ENCODE assay signal across 18 cellular contexts in the genomic region with DNA sequence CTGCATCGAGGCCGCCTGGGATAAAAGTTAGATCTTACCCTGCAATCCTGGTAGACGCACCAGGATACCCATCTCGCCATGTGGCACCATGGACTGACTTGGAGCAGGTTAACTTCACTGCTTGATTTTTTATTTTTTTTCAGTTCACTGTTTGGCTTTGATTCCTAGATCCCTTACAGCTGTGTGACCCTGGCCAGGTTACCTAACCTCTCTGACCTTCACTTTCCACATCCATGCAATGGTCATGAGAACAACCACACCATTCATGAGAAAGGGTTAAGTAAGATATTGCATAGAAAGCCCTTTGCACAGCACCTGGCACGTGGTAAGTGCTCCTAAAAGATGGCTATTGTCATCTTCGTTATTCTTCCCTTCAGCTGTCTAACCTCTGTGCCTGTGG.
A peak's percentile ranks its signal among the peaks of the same experiment; 100 is the strongest.
DNase-seq lines count a peak whose midpoint lies in the region; ATAC-seq, FAIRE-seq and TF ChIP-seq lines count a peak whose summit lies in the region.
"Had no signal": no experiment of that assay in that cellular context is flagged by ENCODE, and none has a peak within 500 bp of the region (broad histone marks: within the 10 kb centered on the region; RNA-seq: fewer than 3 reads in every experiment).

No MANE protein-coding gene starts in this region.

- H3K4me3 Mint-ChIP-seq in mesothelial cell of epicardium, result no peak overlapping the region
- H3K4me3 Mint-ChIP-seq: CD4-positive, alpha-beta T cell had no signal

- WGBS in HepG2 (ENCODE audit: low lambda C conversion rate), result 84% methylated on average over 6 of the region's 6 CpGs
- WGBS in right lobe of liver (ENCODE audit: insufficient coverage, low coverage, low lambda C conversion rate, missing lambda C conversion rate), result 70% methylated on average over 2 of the region's 6 CpGs
- WGBS in K562 (ENCODE audit: insufficient coverage, low coverage, missing lambda C conversion rate), result 0% methylated on average over 6 of the region's 6 CpGs

- H3K27me3 ChIP-seq in HepG2 (ENCODE audit: control insufficient read depth in 1 of 2, insufficient read depth in 2 of 2, low read length in 2 of 2) (no peaks in the 10 kb centered on the region), right lobe of liver (no peaks in the 10 kb centered on the region), K562 (ENCODE audit: control insufficient read depth in 2 of 2, insufficient read depth in 2 of 2, low read length in 2 of 2) (peaks cover 0 to 9% of the 10 kb centered on the region in 2 experiments; a peak in 3 of 5 replicates), MM.1S (replicated peaks; ENCODE audit: insufficient read depth, low read length) (no peaks in the 10 kb centered on the region)

- TF ChIP-seq POLR2A in HepG2 (IDR thresholded peaks at IDR 0.05; ENCODE audit: insufficient read depth in 1 of 2, low read depth in 2 of 2, low read length in 2 of 2) (no peak), right lobe of liver (IDR thresholded peaks at IDR 0.05) (no peak), K562 (conservative IDR thresholded peaks at IDR 0.05) (no peak)

- no peak for DNase-seq in HepG2 (ENCODE audit: low spot score)
- DNase-seq in right lobe of liver, result no peak
- DNase-seq in K562 (ENCODE audit: extremely low read depth in 1 of 4, low spot score in 3 of 4), result no peak
- DNase-seq in mesothelial cell of epicardium (ENCODE audit: low spot score in 2 of 2, unreplicated experiment in 2 of 2), result no peak
- DNase-seq in MM.1S, result no peak
- DNase-seq in NCI-H1092 treated with DMSO at 0.1 percent for 48 hours (lab: John Stamatoyannopoulos, UW), result no peak
- DNase-seq in anterior cingulate cortex (lab: John Stamatoyannopoulos, UW), result no peak
- DNase-seq: AML-193; CD4-positive, alpha-beta T cell; HCEC 1CT had no signal

- CTCF ChIA-PET in HepG2 (lab: Yijun Ruan, JAX; ENCODE audit: low intra/inter-chr PET ratio, low total read pairs) (no interaction called here), K562 (lab: Yijun Ruan, JAX; ENCODE audit: low intra/inter-chr PET ratio) (no interaction called here)

- peaks cover 2% of the 10 kb centered on the region for H3K36me3 Mint-ChIP-seq in mesothelial cell of epicardium

- H3K4me1 ChIP-seq in HepG2 (ENCODE audit: insufficient read depth, low read length), result peaks cover 20% of the 10 kb centered on the region
- H3K4me1 ChIP-seq in right lobe of liver, result no peaks in the 10 kb centered on the region
- H3K4me1 ChIP-seq in K562 (replicated peaks in 1 of 2; ENCODE audit: control insufficient read depth in 2 of 2, insufficient read depth in 2 of 2, low read length in 2 of 2), result no peaks in the 10 kb centered on the region
- no peaks in the 10 kb centered on the region for H3K4me1 ChIP-seq in MM.1S (ENCODE audit: low read length)
- H3K4me1 ChIP-seq: A549 had no signal

- H3K27me3 Mint-ChIP-seq in mesothelial cell of epicardium (ENCODE audit: low read depth), result no peaks in the 10 kb centered on the region

- peak overlapping the region; percentile 85 for H3K27ac Mint-ChIP-seq in mesothelial cell of epicardium
- H3K27ac Mint-ChIP-seq: CD4-positive, alpha-beta T cell had no signal

- intact Hi-C loops in HepG2 (cut with micrococcal nuclease; ENCODE audit: unreplicated experiment) (no loop called here), right lobe of liver (cut with DNase I) (no loop called here), K562 (cut with micrococcal nuclease) (no loop called here)

- no peak overlapping the region for H3K4me3 ChIP-seq in HepG2 (replicated peaks in 1 of 3; ENCODE audit: insufficient read depth in 1 of 3, low read depth in 2 of 3, low read length in 3 of 3)
- H3K4me3 ChIP-seq in right lobe of liver, result no peak overlapping the region
- H3K4me3 ChIP-seq in K562, result no peak overlapping the region
- no peak overlapping the region for H3K4me3 ChIP-seq in MM.1S (ENCODE audit: low read length)
- H3K4me3 ChIP-seq: A549 had no signal

- H3K9me2 ChIP-seq in MM.1S (replicated peaks; ENCODE audit: insufficient read depth, low read length), result no peaks in the 10 kb centered on the region

- no peak overlapping the region for H3K4me2 ChIP-seq in HepG2 (ENCODE audit: low read depth, low read length)
- H3K4me2 ChIP-seq in K562 (ENCODE audit: insufficient read depth, low read length), result no peak overlapping the region
- no peak overlapping the region for H3K4me2 ChIP-seq in MM.1S (ENCODE audit: low read depth, low read length)
- H3K4me2 ChIP-seq: A549 had no signal

- TF ChIP-seq RAD21 in HepG2 (CRISPR knock-in tag; IDR thresholded peaks at IDR 0.05) (no peak), K562 (CRISPR knock-in tag; conservative IDR thresholded peaks at IDR 0.05 in 1 of 2, IDR thresholded peaks at IDR 0.05 in 1 of 2) (no peak)

- no peaks in the 10 kb centered on the region for H3F3A ChIP-seq in MM.1S (ENCODE audit: insufficient read depth, low read length)

- peaks cover 5% of the 10 kb centered on the region; the same call in 1 of the 2 replicates for H3K9me3 ChIP-seq in HepG2 (ENCODE audit: low read length)
- H3K9me3 ChIP-seq in right lobe of liver, result no peaks in the 10 kb centered on the region
- no peaks in the 10 kb centered on the region for H3K9me3 ChIP-seq in K562 (replicated peaks; ENCODE audit: control insufficient read depth, insufficient read depth, low read depth, low read length)
- H3K9me3 ChIP-seq in MM.1S (replicated peaks; ENCODE audit: insufficient read depth, low read length), result no peaks in the 10 kb centered on the region
- H3K9me3 ChIP-seq: A549 had no signal

- H3K9ac ChIP-seq in HepG2 (ENCODE audit: insufficient read depth, low read depth, low read length), result no peak overlapping the region
- H3K9ac ChIP-seq in K562 (ENCODE audit: insufficient read depth in 1 of 2, low read depth in 2 of 2, low read length in 2 of 2), result no peak overlapping the region
- no peak overlapping the region for H3K9ac ChIP-seq in MM.1S (ENCODE audit: low read length)

- H2AFZ ChIP-seq in HepG2 (ENCODE audit: low read length) (no peak overlapping the region), K562 (ENCODE audit: low read depth, low read length) (no peak overlapping the region), MM.1S (ENCODE audit: low read length) (no peak overlapping the region)

- H3K36me3 ChIP-seq in HepG2 (replicated peaks in 1 of 2; ENCODE audit: control insufficient read depth in 1 of 2, insufficient read depth in 2 of 2, low read length in 2 of 2), result no peaks in the 10 kb centered on the region; a peak in 1 of 5 replicates
- H3K36me3 ChIP-seq in right lobe of liver, result no peaks in the 10 kb centered on the region
- no peaks in the 10 kb centered on the region for H3K36me3 ChIP-seq in K562 (ENCODE audit: control insufficient read depth, insufficient read depth, low read length)
- no peaks in the 10 kb centered on the region for H3K36me3 ChIP-seq in MM.1S (replicated peaks; ENCODE audit: insufficient read depth, low read length)

- no peaks in the 10 kb centered on the region for H4K20me1 ChIP-seq in HepG2 (ENCODE audit: insufficient read depth, low read length)
- no peaks in the 10 kb centered on the region for H4K20me1 ChIP-seq in K562 (replicated peaks; ENCODE audit: control insufficient read depth, insufficient read depth, low read length)
- no peaks in the 10 kb centered on the region for H4K20me1 ChIP-seq in MM.1S (ENCODE audit: insufficient read depth, low read length)

- peaks cover 56% of the 10 kb centered on the region for H3K4me1 Mint-ChIP-seq in mesothelial cell of epicardium

- H3K9me3 Mint-ChIP-seq in mesothelial cell of epicardium, result peaks cover 7% of the 10 kb centered on the region

- TF ChIP-seq CTCF in HepG2 (CRISPR knock-in tag; IDR thresholded peaks at IDR 0.05) (no peak), right lobe of liver (IDR thresholded peaks at IDR 0.05) (no peak), K562 (IDR thresholded peaks at IDR 0.05 in 2 of 3, conservative IDR thresholded peaks at IDR 0.05 in 1 of 3; ENCODE audit: insufficient read depth in 2 of 3, low read depth in 1 of 3, low read length in 3 of 3) (no peak), mesothelial cell of epicardium (IDR thresholded peaks at IDR 0.05; ENCODE audit: unreplicated experiment) (no peak), MM.1S (IDR thresholded peaks at IDR 0.05; ENCODE audit: low read length) (no peak)

- FAIRE-seq in HepG2 (lab: Jason Lieb, UNC), result peak; percentile 34
- FAIRE-seq in K562 (lab: Jason Lieb, UNC), result no peak
- FAIRE-seq: A549, D721Med, G401.6, GM12891, GM19239 had no signal

- H3K9me1 ChIP-seq in K562 (ENCODE audit: control insufficient read depth, insufficient read depth, low read length), result no peaks in the 10 kb centered on the region

- BruUV-seq in HepG2 (replicated peaks; lab: Mats Ljungman, UMichigan) (no TSS peak), K562 (replicated peaks; lab: Mats Ljungman, UMichigan) (no TSS peak)

- TF ChIP-seq EP300 in HepG2 (IDR thresholded peaks at IDR 0.05; ENCODE audit: low read depth in 2 of 2, low read length in 2 of 2) (no peak), HepG2 (CRISPR knock-in tag; IDR thresholded peaks at IDR 0.05; ENCODE audit: borderline replicate concordance) (no peak), K562 (IDR thresholded peaks at IDR 0.05; ENCODE audit: low read length) (no peak)

- POLR2A ChIA-PET in HepG2 (lab: Yijun Ruan, JAX) (no interaction called here), K562 (lab: Yijun Ruan, JAX) (interaction anchor here (0.6 kb wide), 1 partner anchor 16 kb away, joined by 3 read pairs; no protein-coding TSS in a partner anchor)

- H3K79me2 ChIP-seq in HepG2 (ENCODE audit: insufficient read depth, low read length), result no peaks in the 10 kb centered on the region
- no peaks in the 10 kb centered on the region for H3K79me2 ChIP-seq in K562 (ENCODE audit: control insufficient read depth, insufficient read depth, low read length)
- no peaks in the 10 kb centered on the region for H3K79me2 ChIP-seq in MM.1S (ENCODE audit: low read length)

- in situ Hi-C loops in HepG2 (cut with HindIII; ENCODE audit: extremely low pct_ligation_motif_present, low pct_unique_long_range_greater_than_20kb), result no loop called here
- in situ Hi-C loops in K562 (cut with MboI), result no loop called here

- H3K27ac ChIP-seq in HepG2 (ENCODE audit: extremely low read length, insufficient read depth, low read length) (no peak overlapping the region), right lobe of liver (no peak overlapping the region), K562 (ENCODE audit: extremely low read depth, low read depth, low read length) (no peak overlapping the region), MM.1S (ENCODE audit: low read length) (no peak overlapping the region)
- H3K27ac ChIP-seq: 22Rv1, A549, C4-2B, HL-60 had no signal

- ATAC-seq in HepG2 (no peak), right lobe of liver (no peak), K562 (no peak)

TF ChIP-seq in HepG2, 621 proteins besides CTCF, POLR2A, EP300 and RAD21:
- TF ChIP-seq ZFP36 (IDR thresholded peaks at IDR 0.05; ENCODE audit: borderline replicate concordance, low read depth, low read length, partially characterized antibody) (peak; percentile 33), ZNF768 (CRISPR knock-in tag; IDR thresholded peaks at IDR 0.05) (peak; percentile 85; the same call in 1 of the 2 replicates), PHF5A (CRISPR knock-in tag; IDR thresholded peaks at IDR 0.05; ENCODE audit: low read depth, unreplicated experiment) (no peak)
TF ChIP-seq in HepG2: peak in this region for 2.

Comparison
In these comparisons a context has a peak if more than half of its experiments do, and no peak if none do; other contexts are left out.
1. Of the 241 proteins assayed by ChIP-seq in both HepG2 and K562: peak only in HepG2: none; only in K562: none; in both: ZFP36; in neither: 240.